In the genomic region with DNA sequence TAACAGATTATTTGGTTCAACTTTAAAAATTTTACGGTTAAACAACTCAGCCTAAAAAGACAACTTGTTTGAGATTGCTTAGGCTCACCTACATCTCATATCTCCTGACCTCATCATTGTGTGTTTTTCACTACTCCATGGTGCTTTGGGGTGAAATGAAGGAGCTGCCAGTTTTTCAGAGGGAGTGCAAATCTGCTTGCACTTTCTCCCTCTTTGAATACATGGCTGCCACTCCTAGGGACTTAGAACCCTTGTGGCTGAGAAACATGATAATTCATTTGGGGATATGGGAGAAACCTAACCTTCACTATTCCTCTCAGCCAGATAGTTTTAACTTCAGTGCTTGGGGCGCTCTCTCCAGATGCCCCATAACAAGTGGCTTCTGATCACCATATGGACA, we compare ENCODE assay signal across 10 cellular contexts. TPM values are rescaled to one million over a fixed set of nuclear protein-coding genes. Genes with fewer than 3 reads are reported as not detected.
DNase-seq lines count a peak whose midpoint lies in the region; ATAC-seq and TF ChIP-seq lines count a peak whose summit lies in the region.
"Had no signal": no experiment of that assay in that cellular context is flagged by ENCODE, and none has a peak within 500 bp of the region (broad histone marks: within the 10 kb centered on the region; RNA-seq: fewer than 3 reads in every experiment).

No MANE protein-coding gene starts in this region.

- H3K36me3 Mint-ChIP-seq in T-helper 1 cell treated with Interleukin-12 subunit alpha and Interleukin-12 subunit beta and Interleukin-4 antibody, amounts not matched to agents 30 μg/mL and 1 μg/mL, for 36 hours (ENCODE audit: low read depth), result peaks cover 6% of the 10 kb centered on the region
- H3K36me3 Mint-ChIP-seq in activated naive CD8-positive, alpha-beta T cell treated with anti-CD3 and anti-CD28 coated beads, Interleukin-2, amount 10 ng/mL, durations not matched to agents 7 days and 5 days, result no peaks in the 10 kb centered on the region
- no peaks in the 10 kb centered on the region for H3K36me3 Mint-ChIP-seq in osteocyte (ENCODE audit: unreplicated experiment)

- POLR2A ChIA-PET in activated naive CD8-positive, alpha-beta T cell treated with anti-CD3 and anti-CD28 coated beads, Interleukin-2, amount 10 ng/mL, durations not matched to agents 7 days and 5 days (lab: Charles Lee), result interaction anchor here (0.5 to 1.4 kb wide), 3 partner anchors 11 to 165 kb away, joined by 3 to 4 read pairs (median 3); no protein-coding TSS in a partner anchor

- H3K9me3 Mint-ChIP-seq in T-helper 1 cell treated with Interleukin-12 subunit alpha and Interleukin-12 subunit beta and Interleukin-4 antibody, amounts not matched to agents 30 μg/mL and 1 μg/mL, for 36 hours, result no peaks in the 10 kb centered on the region
- H3K9me3 Mint-ChIP-seq in activated naive CD8-positive, alpha-beta T cell treated with anti-CD3 and anti-CD28 coated beads, Interleukin-2, amount 10 ng/mL, durations not matched to agents 7 days and 5 days, result no peaks in the 10 kb centered on the region
- H3K9me3 Mint-ChIP-seq in osteocyte (ENCODE audit: unreplicated experiment), result no peaks in the 10 kb centered on the region

- no peak overlapping the region for H2AFZ ChIP-seq in KMS-11 (ENCODE audit: low read depth)

- H3K36me3 ChIP-seq in KMS-11 (ENCODE audit: insufficient read depth) (no peaks in the 10 kb centered on the region), upper lobe of left lung (no peaks in the 10 kb centered on the region)

- DNase-seq in T-helper 1 cell (no peak), osteocyte (ENCODE audit: extremely low spot score, unreplicated experiment) (no peak), upper lobe of left lung (no peak)
- DNase-seq in activated naive CD8-positive, alpha-beta T cell treated with anti-CD3 and anti-CD28 coated beads, Interleukin-2, amount 10 ng/mL, durations not matched to agents 7 days and 5 days, result no peak
- no peak for DNase-seq in stimulated activated naive CD4-positive, alpha-beta T cell (lab: John Stamatoyannopoulos, UW)
- DNase-seq: left colon, NCI-H1436 treated with DMSO at 0.1 percent for 48 hours had no signal

- H3K9ac ChIP-seq in KMS-11, result peak overlapping the region; percentile 48; the same call in 1 of the 2 replicates

- peaks cover 64% of the 10 kb centered on the region for H3K4me1 ChIP-seq in KMS-11 (ENCODE audit: low read depth, poor library complexity, severe bottlenecking)
- H3K4me1 ChIP-seq in upper lobe of left lung, result peaks cover 30 to 64% (median 33%) of the 10 kb centered on the region in 4 donors

- H3K27ac ChIP-seq in KMS-11 (peak overlapping the region; percentile 86), upper lobe of left lung (peak overlapping the region in 2 of 4 donors; percentile 44 to 88)

- 96 to 97% methylated on average over 2 of the region's 2 CpGs for WGBS in upper lobe of left lung, 2 donors

- TF ChIP-seq EP300 in upper lobe of left lung (IDR thresholded peaks at IDR 0.05), result no peak

- H3K4me3 ChIP-seq in KMS-11 (IDR thresholded peaks at IDR 0.05; ENCODE audit: insufficient read depth, low read depth, low read length) (no peak overlapping the region), upper lobe of left lung (no peak overlapping the region)

- H3K4me1 Mint-ChIP-seq in T-helper 1 cell treated with Interleukin-12 subunit alpha and Interleukin-12 subunit beta and Interleukin-4 antibody, amounts not matched to agents 30 μg/mL and 1 μg/mL, for 36 hours (ENCODE audit: low read depth), result peaks cover 45% of the 10 kb centered on the region
- peaks cover 40% of the 10 kb centered on the region for H3K4me1 Mint-ChIP-seq in activated naive CD8-positive, alpha-beta T cell treated with anti-CD3 and anti-CD28 coated beads, Interleukin-2, amount 10 ng/mL, durations not matched to agents 7 days and 5 days
- peaks cover 42% of the 10 kb centered on the region for H3K4me1 Mint-ChIP-seq in osteocyte (ENCODE audit: unreplicated experiment)

- H3K9me3 ChIP-seq in upper lobe of left lung, result no peaks in the 10 kb centered on the region

- no peaks in the 10 kb centered on the region for H3K27me3 Mint-ChIP-seq in T-helper 1 cell treated with Interleukin-12 subunit alpha and Interleukin-12 subunit beta and Interleukin-4 antibody, amounts not matched to agents 30 μg/mL and 1 μg/mL, for 36 hours (ENCODE audit: low read depth)
- peaks cover 2% of the 10 kb centered on the region for H3K27me3 Mint-ChIP-seq in activated naive CD8-positive, alpha-beta T cell treated with anti-CD3 and anti-CD28 coated beads, Interleukin-2, amount 10 ng/mL, durations not matched to agents 7 days and 5 days
- no peaks in the 10 kb centered on the region for H3K27me3 Mint-ChIP-seq in osteocyte (ENCODE audit: unreplicated experiment)

- H3K27me3 ChIP-seq in KMS-11 (ENCODE audit: insufficient read depth, low read depth) (no peaks in the 10 kb centered on the region), upper lobe of left lung (no peaks in the 10 kb centered on the region)

- TF ChIP-seq CTCF in KMS-11 (conservative IDR thresholded peaks at IDR 0.05; ENCODE audit: low read depth, low read length) (no peak), osteocyte (IDR thresholded peaks at IDR 0.05) (no peak), upper lobe of left lung (IDR thresholded peaks at IDR 0.05) (no peak)

- H4K20me1 ChIP-seq in KMS-11 (ENCODE audit: insufficient read depth), result peaks cover 7% of the 10 kb centered on the region; the same call in 1 of the 2 replicates

- H3K4me2 ChIP-seq in KMS-11, result peak overlapping the region; percentile 81

- peak overlapping the region; percentile 94 for H3K27ac Mint-ChIP-seq in T-helper 1 cell treated with Interleukin-12 subunit alpha and Interleukin-12 subunit beta and Interleukin-4 antibody, amounts not matched to agents 30 μg/mL and 1 μg/mL, for 36 hours
- H3K27ac Mint-ChIP-seq in activated naive CD8-positive, alpha-beta T cell treated with anti-CD3 and anti-CD28 coated beads, Interleukin-2, amount 10 ng/mL, durations not matched to agents 7 days and 5 days, result peak overlapping the region; percentile 98
- H3K27ac Mint-ChIP-seq in osteocyte (ENCODE audit: unreplicated experiment), result peak overlapping the region; percentile 48

- peak overlapping the region; percentile 88 for H3K4me3 Mint-ChIP-seq in T-helper 1 cell treated with Interleukin-12 subunit alpha and Interleukin-12 subunit beta and Interleukin-4 antibody, amounts not matched to agents 30 μg/mL and 1 μg/mL, for 36 hours
- peak overlapping the region; percentile 92 for H3K4me3 Mint-ChIP-seq in activated naive CD8-positive, alpha-beta T cell treated with anti-CD3 and anti-CD28 coated beads, Interleukin-2, amount 10 ng/mL, durations not matched to agents 7 days and 5 days
- H3K4me3 Mint-ChIP-seq in osteocyte (ENCODE audit: unreplicated experiment), result no peak overlapping the region

- peaks cover 62% of the 10 kb centered on the region for H3K79me2 ChIP-seq in KMS-11 (ENCODE audit: insufficient read depth, low read depth)

- no peak for ATAC-seq in activated naive CD8-positive, alpha-beta T cell treated with anti-CD3 and anti-CD28 coated beads, Interleukin-2, amount 10 ng/mL, durations not matched to agents 7 days and 5 days (ENCODE audit: low read depth)
- ATAC-seq in upper lobe of left lung (ENCODE audit: low FRiP score in 2 of 2) (no peak), GM19463 (IDR thresholded peaks at IDR 0.05; ENCODE audit: unreplicated experiment) (no peak)
- ATAC-seq: left colon had no signal

- TF ChIP-seq POLR2A in upper lobe of left lung (IDR thresholded peaks at IDR 0.05), result no peak

RNA-seq across cellular contexts. Expression of a gene that starts 2.7 kb away (rescaled TPM):
- 10 to 100 TPM; 92.7 to 98.0 TPM for total RNA-seq in activated naive CD8-positive, alpha-beta T cell treated with anti-CD3 and anti-CD28 coated beads, Interleukin-2, amount 10 ng/mL, durations not matched to agents 7 days and 5 days
- 66.8 and 70.3 TPM in 2 replicates for total RNA-seq in osteocyte
- total RNA-seq in upper lobe of left lung, result 10 to 100 TPM; 28.7 to 78.9 (median 52.6) TPM

Comparison
In these comparisons a context has a peak if more than half of its experiments do, and no peak if none do; other contexts are left out.
1. H3K27ac Mint-ChIP-seq: peak in every context shown above with its lines; median percentile 98 in activated naive CD8-positive, alpha-beta T cell treated with anti-CD3 and anti-CD28 coated beads, Interleukin-2, amount 10 ng/mL, durations not matched to agents 7 days and 5 days; 94 in T-helper 1 cell treated with Interleukin-12 subunit alpha and Interleukin-12 subunit beta and Interleukin-4 antibody, amounts not matched to agents 30 μg/mL and 1 μg/mL, for 36 hours; 48 in osteocyte.